In genomic region chr13:29702912-29703351, GRCh38 we compare ENCODE assay signal across 9 cellular contexts.
A peak's percentile ranks its signal among the peaks of the same experiment; 100 is the strongest.
DNase-seq lines count a peak whose midpoint lies in the region; ATAC-seq and TF ChIP-seq lines count a peak whose summit lies in the region.
"Had no signal": no experiment of that assay in that cellular context is flagged by ENCODE, and none has a peak within 500 bp of the region (broad histone marks: within the 10 kb centered on the region; RNA-seq: fewer than 3 reads in every experiment).

No MANE protein-coding gene starts in this region.

- intact Hi-C loops in mucosa of descending colon (cut with DNase I, micrococcal nuclease) = no loop called here

- H3K9me3 ChIP-seq in BE2C = no peaks in the 10 kb centered on the region; the same call in 1 of the 2 replicates
- no peaks in the 10 kb centered on the region for H3K9me3 ChIP-seq in mucosa of descending colon

- H3K4me1 ChIP-seq in BE2C (peaks cover 39% of the 10 kb centered on the region), mucosa of descending colon (ENCODE audit: low read depth) (no peaks in the 10 kb centered on the region)

- no peaks in the 10 kb centered on the region for H3K36me3 ChIP-seq in BE2C
- H3K36me3 ChIP-seq in mucosa of descending colon (ENCODE audit: low read depth) = no peaks in the 10 kb centered on the region

- DNase-seq in BE2C (peak; percentile 65), NCI-H226 (peak; percentile 95), epidermal melanocyte (ENCODE audit: insufficient read length, low spot score) (peak; percentile 42), mucosa of descending colon (peak in 1 of 3 donors; percentile 9), DMS 273 (lab: John Stamatoyannopoulos, UW; ENCODE audit: unreplicated experiment) (no peak), Ammon's horn (ENCODE audit: low spot score) (no peak)
- DNase-seq: activated CD4-positive, alpha-beta memory T cell treated with anti-CD3 and anti-CD28 coated beads for 36 hours had no signal

- H3K4me3 ChIP-seq in BE2C (ENCODE audit: low read depth, low read length) = peak overlapping the region; percentile 31
- H3K4me3 ChIP-seq in mucosa of descending colon = no peak overlapping the region

- TF ChIP-seq CTCF in BE2C (IDR thresholded peaks at IDR 0.05; ENCODE audit: low read depth, low read length) (no peak), mucosa of descending colon (IDR thresholded peaks at IDR 0.05) (no peak)

- no peaks in the 10 kb centered on the region for H3K27me3 ChIP-seq in BE2C

- ATAC-seq in mucosa of descending colon (peak; percentile 12), GM21515 (IDR thresholded peaks at IDR 0.05; ENCODE audit: unreplicated experiment) (no peak), HG03378 (IDR thresholded peaks at IDR 0.05; ENCODE audit: unreplicated experiment) (no peak)

Comparison
In these comparisons a context has a peak if more than half of its experiments do, and no peak if none do; other contexts are left out.
1. DNase-seq: peak in BE2C (single experiment), NCI-H226 (single experiment) and epidermal melanocyte (single experiment); none in DMS 273 (single experiment) and Ammon's horn (single experiment).